In genomic region chr21:25708467-25709065, GRCh38 we compare ENCODE assay signal across 8 cellular contexts. TPM values are rescaled to one million over a fixed set of nuclear protein-coding genes. Genes with fewer than 3 reads are reported as not detected.
DNase-seq lines count a peak whose midpoint lies in the region; ATAC-seq and TF ChIP-seq lines count a peak whose summit lies in the region.

No MANE protein-coding gene starts in this region.

- H3K27me3 ChIP-seq in mesenchymal stem cell (ENCODE audit: control insufficient read depth in 1 of 2, insufficient read depth in 1 of 2, low read length in 2 of 2), result no peaks in the 10 kb centered on the region

- H2AK5ac ChIP-seq in mesenchymal stem cell (ENCODE audit: low read length, severe bottlenecking), result no peak overlapping the region

- no peak overlapping the region for H3K4me3 Mint-ChIP-seq in chondrocyte (ENCODE audit: unreplicated experiment)

- no peak overlapping the region for H2BK5ac ChIP-seq in mesenchymal stem cell (ENCODE audit: low read depth, low read length, poor library complexity, severe bottlenecking)

- no peak overlapping the region for H3K18ac ChIP-seq in mesenchymal stem cell (ENCODE audit: low read depth in 1 of 2, low read length in 2 of 2)

- no peak overlapping the region for H3K9ac ChIP-seq in mesenchymal stem cell (ENCODE audit: low read length)

- H2BK120ac ChIP-seq in mesenchymal stem cell (ENCODE audit: low read depth, low read length), result no peak overlapping the region

- peaks cover 2% of the 10 kb centered on the region for H3K36me3 Mint-ChIP-seq in chondrocyte (ENCODE audit: low read depth)

- H3K9me3 Mint-ChIP-seq in chondrocyte (ENCODE audit: low read depth), result no peaks in the 10 kb centered on the region

- H3K4me1 Mint-ChIP-seq in chondrocyte (ENCODE audit: low read depth), result no peaks in the 10 kb centered on the region

- peak; percentile 71 for TF ChIP-seq CTCF in GM12865 (IDR thresholded peaks at IDR 0.05; ENCODE audit: insufficient read depth, low read depth, low read length, missing control alignments)
- TF ChIP-seq CTCF in WI38 (IDR thresholded peaks at IDR 0.05; ENCODE audit: low read depth, low read length), result peak; percentile 50
- TF ChIP-seq CTCF in chondrocyte (IDR thresholded peaks at IDR 0.05), result peak; percentile 95

- no peak overlapping the region for H3K4me2 ChIP-seq in mesenchymal stem cell (ENCODE audit: low read length, poor library complexity, severe bottlenecking)

- no peak overlapping the region for H4K8ac ChIP-seq in mesenchymal stem cell (ENCODE audit: low read length)

- no peak overlapping the region for H3K4ac ChIP-seq in mesenchymal stem cell (ENCODE audit: low read depth in 1 of 2, low read length in 2 of 2)

- no peaks in the 10 kb centered on the region for H3K27me3 Mint-ChIP-seq in chondrocyte (ENCODE audit: low read depth)

- WGBS in mesenchymal stem cell, result 55% methylated on average over 5 of the region's 7 CpGs

- H2BK15ac ChIP-seq in mesenchymal stem cell (ENCODE audit: low read depth, poor library complexity, severe bottlenecking), result no peak overlapping the region

- H3K14ac ChIP-seq in mesenchymal stem cell (ENCODE audit: low read length in 2 of 2), result no peak overlapping the region

- peaks cover 0 to 6% of the 10 kb centered on the region in 2 experiments for H3K36me3 ChIP-seq in mesenchymal stem cell (ENCODE audit: control insufficient read depth in 1 of 2, insufficient read depth in 2 of 2, low read depth in 1 of 2, low read length in 2 of 2)

- H3K27ac Mint-ChIP-seq in chondrocyte (ENCODE audit: unreplicated experiment), result no peak overlapping the region

- H3K27ac ChIP-seq in mesenchymal stem cell (ENCODE audit: low read length, poor library complexity, severe bottlenecking), result no peak overlapping the region

- no peaks in the 10 kb centered on the region for H3K4me1 ChIP-seq in mesenchymal stem cell (ENCODE audit: control insufficient read depth, insufficient read depth, low read depth, low read length)

- no peak overlapping the region for H2BK12ac ChIP-seq in mesenchymal stem cell (ENCODE audit: low read length in 2 of 2)

- H2AFZ ChIP-seq in mesenchymal stem cell (ENCODE audit: low read depth, low read length), result no peak overlapping the region

- no peaks in the 10 kb centered on the region for H3K79me1 ChIP-seq in mesenchymal stem cell (replicated peaks; ENCODE audit: low read length, poor library complexity, severe bottlenecking)

- no peak overlapping the region for H3K23ac ChIP-seq in mesenchymal stem cell (ENCODE audit: low read length in 2 of 2)

- no peak for ATAC-seq in HG02938 (IDR thresholded peaks at IDR 0.05; ENCODE audit: unreplicated experiment)

- no peak overlapping the region for H3K4me3 ChIP-seq in GM12865 (ENCODE audit: low read depth, low read length)
- no peak overlapping the region for H3K4me3 ChIP-seq in WI38 (ENCODE audit: low read depth, low read length)
- H3K4me3 ChIP-seq in mesenchymal stem cell (ENCODE audit: insufficient read depth in 1 of 2, low read depth in 1 of 2, low read length in 2 of 2), result no peak overlapping the region

- H3K9me3 ChIP-seq in mesenchymal stem cell (ENCODE audit: control insufficient read depth, low read length), result no peaks in the 10 kb centered on the region

- peak; percentile 58 for DNase-seq in A172 (ENCODE audit: low spot score)
- peak; percentile 60 for DNase-seq in GM12865 (ENCODE audit: low read depth)
- peak; percentile 47 for DNase-seq in NCI-H1092 treated with DMSO at 0.1 percent for 48 hours (lab: John Stamatoyannopoulos, UW)
- no peak for DNase-seq in chondrocyte (ENCODE audit: low spot score)
- DNase-seq in mesenchymal stem cell, result peak; percentile 52
- DNase-seq in stimulated activated CD8-positive, alpha-beta memory T cell treated with anti-CD3 and anti-CD28 coated beads, Interleukin-7, amount 100 ng/mL, for 4 hours (ENCODE audit: low read depth in 2 of 2), result peak; percentile 22 to 28

- H4K91ac ChIP-seq in mesenchymal stem cell (ENCODE audit: low read length), result no peak overlapping the region

RNA-seq across cellular contexts. Expression of gene ATP5PF, which starts 26.1 kb away (rescaled TPM):
- total RNA-seq in A172 (2014; rRNA removed; shearing (Covaris generic)), result 243 and 247 TPM in 2 replicates
- total RNA-seq in chondrocyte, result 102 to 126 TPM (median 107 TPM) in 3 replicates
- 306 TPM for polyA plus RNA-seq in mesenchymal stem cell (2013, experiment 1 of 2)
- polyA plus RNA-seq in mesenchymal stem cell (2013, experiment 2 of 2), result 317 TPM

RNA-seq across cellular contexts. Expression of gene GABPA, which starts 26.2 kb away (rescaled TPM):
- total RNA-seq in A172 (2014; rRNA removed; shearing (Covaris generic)), result 33.0 and 34.2 TPM in 2 replicates
- 17.9 to 20.2 TPM (median 18.5 TPM) in 3 replicates for total RNA-seq in chondrocyte
- 11.7 TPM for polyA plus RNA-seq in mesenchymal stem cell (2013, experiment 1 of 2)
- 13.0 TPM for polyA plus RNA-seq in mesenchymal stem cell (2013, experiment 2 of 2)
